Comparison of ENCODE assay signal across 10 cellular contexts in the genomic region with DNA sequence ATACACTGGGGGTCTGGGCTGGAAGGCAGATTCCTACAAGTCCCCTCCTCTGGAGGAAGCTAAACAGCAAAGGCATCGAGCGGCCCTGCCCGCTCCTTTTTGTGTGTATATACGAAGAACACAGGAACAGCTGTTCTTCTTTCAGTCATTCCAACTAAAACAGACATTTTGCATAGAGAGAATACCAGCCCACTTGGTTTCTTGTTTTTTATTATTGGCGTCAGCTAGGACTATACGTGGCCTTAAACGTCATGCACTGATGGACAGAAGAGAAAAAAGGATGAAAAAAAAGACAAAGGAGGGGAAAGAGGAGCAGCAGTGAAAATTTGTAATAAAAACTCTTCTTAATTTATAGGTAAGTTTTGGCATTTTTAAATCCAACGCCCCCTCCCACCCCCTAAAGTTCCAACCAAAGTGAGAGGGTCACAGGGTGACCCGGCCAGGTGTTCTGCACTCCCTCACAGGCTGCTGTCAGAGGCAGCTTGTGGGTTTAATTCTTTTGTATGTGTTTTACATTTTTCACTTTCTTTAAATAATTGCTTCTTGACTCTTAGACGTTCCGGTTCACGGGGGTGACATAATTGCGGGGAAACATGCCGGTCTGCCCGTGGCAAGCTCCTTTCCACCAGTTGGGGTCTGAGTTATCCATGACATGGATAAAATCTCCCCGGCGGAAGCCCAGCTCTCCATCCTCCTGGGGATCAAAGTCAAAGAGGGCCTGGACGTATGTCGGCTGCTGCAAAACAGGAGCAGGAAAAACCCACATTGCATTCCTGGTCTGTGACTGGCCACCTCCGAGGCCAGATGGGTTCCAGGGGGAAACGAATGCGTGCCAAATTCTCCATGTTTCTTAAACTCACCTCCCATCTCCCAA. TPM values are rescaled to one million over a fixed set of nuclear protein-coding genes. Genes with fewer than 3 reads are reported as not detected.
DNase-seq lines count a peak whose midpoint lies in the region; ATAC-seq, FAIRE-seq and TF ChIP-seq lines count a peak whose summit lies in the region.
"Had no signal": no experiment of that assay in that cellular context is flagged by ENCODE, and none has a peak within 500 bp of the region (broad histone marks: within the 10 kb centered on the region; RNA-seq: fewer than 3 reads in every experiment).

No MANE protein-coding gene starts in this region.

- FAIRE-seq in frontal cortex (lab: Jason Lieb, UNC), result no peak

- H3K4me3 ChIP-seq in foreskin fibroblast (ENCODE audit: low read depth in 1 of 2, low read length in 2 of 2), result no peak overlapping the region

- ATAC-seq in HG03439 (IDR thresholded peaks at IDR 0.05; ENCODE audit: unreplicated experiment), result peak; percentile 43
- ATAC-seq: stimulated activated naive CD8-positive, alpha-beta T cell treated with anti-CD3 and anti-CD28 coated beads, Interleukin-15, amount 100 ng/mL, for 72 hours had no signal

- TF ChIP-seq CTCF in GM10248 (IDR thresholded peaks at IDR 0.05; ENCODE audit: control extremely low read depth, extremely low read depth, low read depth, missing control alignments) (no peak), GM20000 (IDR thresholded peaks at IDR 0.05; ENCODE audit: extremely low read depth, missing control alignments) (no peak), foreskin fibroblast (IDR thresholded peaks at IDR 0.05; ENCODE audit: low read depth, low read length) (no peak)

- DNase-seq in GM10248 (ENCODE audit: extremely low spot score), result peak; percentile 75
- DNase-seq in GM20000 (ENCODE audit: low spot score), result peak; percentile 63
- peak; percentile 15 to 44 for DNase-seq in foreskin fibroblast
- no peak for DNase-seq in frontal cortex (ENCODE audit: low spot score in 2 of 2)
- DNase-seq in amniotic stem cell (lab: John Stamatoyannopoulos, UW), result no peak
- no peak for DNase-seq in HT-29 (ENCODE audit: low spot score)
- DNase-seq in medulla oblongata (ENCODE audit: extremely low spot score), result no peak
- DNase-seq: DND-41; stimulated activated naive CD8-positive, alpha-beta T cell treated with anti-CD3 and anti-CD28 coated beads, Interleukin-15, amount 100 ng/mL, for 72 hours had no signal

- CTCF ChIA-PET in GM10248 (lab: Yijun Ruan, JAX), result interaction anchor here (0.8 to 7.5 kb wide), 14 partner anchors 9 to 92 kb away, joined by 3 to 53 read pairs (median 8); partner anchors contain the start of genes GRB2, MIF4GD and SLC25A19

- POLR2A ChIA-PET in GM10248 (lab: Yijun Ruan, JAX), result interaction anchor here (0.7 to 1.8 kb wide), 6 partner anchors 20 to 77 kb away, joined by 3 to 8 read pairs (median 4); partner anchors contain the start of gene SLC25A19

RNA-seq across cellular contexts. Expression of gene SLC25A19, which starts 30.8 kb away (rescaled TPM):
- 6.9 TPM for total RNA-seq in frontal cortex
- 39.8 and 46.4 TPM in 2 replicates for total RNA-seq in HT-29 (2014; rRNA removed; shearing (Covaris generic))

RNA-seq across cellular contexts. Expression of gene MIF4GD, which starts 49.0 kb away (rescaled TPM):
- total RNA-seq in frontal cortex, result 8.2 TPM
- total RNA-seq in HT-29 (2014; rRNA removed; shearing (Covaris generic)), result 22.8 and 28.8 TPM in 2 replicates

RNA-seq across cellular contexts. Expression of gene MRPS7, which starts 58.4 kb away (rescaled TPM):
- total RNA-seq in frontal cortex, result 37.1 TPM
- total RNA-seq in HT-29 (2014; rRNA removed; shearing (Covaris generic)), result 77.5 and 77.7 TPM in 2 replicates

RNA-seq across cellular contexts. Expression of gene GGA3, which starts 58.6 kb away (rescaled TPM):
- 15.1 TPM for total RNA-seq in frontal cortex
- 16.4 and 20.7 TPM in 2 replicates for total RNA-seq in HT-29 (2014; rRNA removed; shearing (Covaris generic))

Comparison
In these comparisons a context has a peak if more than half of its experiments do, and no peak if none do; other contexts are left out.
1. DNase-seq: peak in GM10248 (single experiment), GM20000 (single experiment) and foreskin fibroblast (2 of 2); none in frontal cortex (0 of 2), amniotic stem cell (single experiment), HT-29 (single experiment) and medulla oblongata (single experiment).